8 cellular contexts compared by ENCODE assay signal in the genomic region with DNA sequence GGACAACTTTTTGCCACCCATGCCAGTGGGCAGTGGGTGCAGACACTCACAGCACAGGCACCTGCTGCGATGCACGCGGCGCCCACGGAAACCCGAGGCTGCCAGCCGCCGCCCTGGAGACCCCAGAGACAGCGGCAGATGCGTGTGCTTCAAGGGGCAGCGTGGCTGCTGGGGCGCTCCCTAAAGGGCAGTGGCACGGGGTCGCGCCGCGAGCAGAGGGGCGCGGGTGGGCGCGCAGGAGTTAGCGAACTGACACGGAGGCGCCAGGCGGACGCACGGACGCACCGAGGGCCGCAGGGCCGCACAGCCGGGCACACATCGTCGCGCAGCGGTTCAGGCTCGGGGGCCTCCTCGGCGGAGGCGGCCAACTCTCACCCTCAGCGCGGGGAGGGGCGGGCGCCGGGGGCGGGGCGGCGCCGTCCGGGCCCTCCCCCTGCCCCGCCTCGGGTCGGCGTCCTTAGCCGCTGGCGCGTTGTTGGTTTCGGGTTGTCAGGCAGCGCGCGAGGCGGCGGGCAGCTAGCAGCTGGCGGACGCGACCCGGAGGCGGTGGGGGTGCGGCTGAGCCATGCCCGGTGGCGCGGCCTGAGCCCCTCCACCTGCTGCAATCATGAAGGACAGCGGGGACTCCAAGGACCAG. TPM values are rescaled to one million over a fixed set of nuclear protein-coding genes. Genes with fewer than 3 reads are reported as not detected.
DNase-seq lines count a peak whose midpoint lies in the region; ATAC-seq, FAIRE-seq and TF ChIP-seq lines count a peak whose summit lies in the region.

A gene with protein sequence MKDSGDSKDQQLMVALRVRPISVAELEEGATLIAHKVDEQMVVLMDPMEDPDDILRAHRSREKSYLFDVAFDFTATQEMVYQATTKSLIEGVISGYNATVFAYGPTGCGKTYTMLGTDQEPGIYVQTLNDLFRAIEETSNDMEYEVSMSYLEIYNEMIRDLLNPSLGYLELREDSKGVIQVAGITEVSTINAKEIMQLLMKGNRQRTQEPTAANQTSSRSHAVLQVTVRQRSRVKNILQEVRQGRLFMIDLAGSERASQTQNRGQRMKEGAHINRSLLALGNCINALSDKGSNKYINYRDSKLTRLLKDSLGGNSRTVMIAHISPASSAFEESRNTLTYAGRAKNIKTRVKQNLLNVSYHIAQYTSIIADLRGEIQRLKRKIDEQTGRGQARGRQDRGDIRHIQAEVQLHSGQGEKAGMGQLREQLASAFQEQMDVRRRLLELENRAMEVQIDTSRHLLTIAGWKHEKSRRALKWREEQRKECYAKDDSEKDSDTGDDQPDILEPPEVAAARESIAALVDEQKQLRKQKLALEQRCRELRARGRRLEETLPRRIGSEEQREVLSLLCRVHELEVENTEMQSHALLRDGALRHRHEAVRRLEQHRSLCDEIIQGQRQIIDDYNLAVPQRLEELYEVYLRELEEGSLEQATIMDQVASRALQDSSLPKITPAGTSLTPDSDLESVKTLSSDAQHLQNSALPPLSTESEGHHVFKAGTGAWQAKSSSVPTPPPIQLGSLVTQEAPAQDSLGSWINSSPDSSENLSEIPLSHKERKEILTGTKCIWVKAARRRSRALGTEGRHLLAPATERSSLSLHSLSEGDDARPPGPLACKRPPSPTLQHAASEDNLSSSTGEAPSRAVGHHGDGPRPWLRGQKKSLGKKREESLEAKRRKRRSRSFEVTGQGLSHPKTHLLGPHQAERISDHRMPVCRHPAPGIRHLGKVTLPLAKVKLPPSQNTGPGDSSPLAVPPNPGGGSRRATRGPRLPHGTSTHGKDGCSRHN (plus strand): TSS at position 484 of the 637 bp plus-strand sequence. CDS start 124 bp downstream, at position 608.

- peaks cover 18% of the 10 kb centered on the region for H3K4me1 Mint-ChIP-seq in GM23338

- no peak for FAIRE-seq in kidney (lab: Jason Lieb, UNC)

- H3K9me3 Mint-ChIP-seq in GM23338, result no peaks in the 10 kb centered on the region

- H3K9me3 ChIP-seq in BE2C, result no peaks in the 10 kb centered on the region
- H3K9me3 ChIP-seq in ectodermal cell (ENCODE audit: control insufficient read depth, low read length), result no peaks in the 10 kb centered on the region
- no peaks in the 10 kb centered on the region for H3K9me3 ChIP-seq in muscle layer of duodenum (ENCODE audit: control insufficient read depth in 1 of 2, low read length in 2 of 2)
- H3K9me3 ChIP-seq in kidney (ENCODE audit: control insufficient read depth in 1 of 2, low read length in 2 of 2), result no peaks in the 10 kb centered on the region

- DNase-seq in BE2C, result peak; percentile 59
- peak; percentile 85 for DNase-seq in GM23338 (ENCODE audit: low spot score)
- peak; percentile 18 to 38 for DNase-seq in activated CD4-positive, alpha-beta T cell treated with anti-CD3 and anti-CD28 coated beads for 24 hours (ENCODE audit: low read depth in 2 of 2)
- peak; percentile 11 to 24 for DNase-seq in stimulated activated CD8-positive, alpha-beta memory T cell treated with anti-CD3 and anti-CD28 coated beads, Interleukin-7, amount 100 ng/mL, for 1 hour (ENCODE audit: low read depth in 2 of 2)
- DNase-seq in HuH-7 (ENCODE audit: low spot score), result no peak
- no peak for DNase-seq in kidney

- H3K4me3 Mint-ChIP-seq in GM23338, result peak within 1 kb of the TSS; percentile 63

- no peaks in the 10 kb centered on the region for H3K9me2 ChIP-seq in GM23338 (ENCODE audit: insufficient read depth)

- TF ChIP-seq CTCF in BE2C (IDR thresholded peaks at IDR 0.05; ENCODE audit: low read depth, low read length) (no peak), GM23338 (conservative IDR thresholded peaks at IDR 0.05; ENCODE audit: low read depth in 2 of 2) (no peak), kidney (IDR thresholded peaks at IDR 0.05; ENCODE audit: borderline replicate concordance, extremely low read depth, insufficient read depth) (no peak)

- 6% methylated on average over 73 of the region's 73 CpGs for WGBS in ectodermal cell, 2 experiments

- H3K4me2 ChIP-seq in GM23338, result peak within 1 kb of the TSS; percentile 92

- H3K4me1 ChIP-seq in BE2C, result no peaks in the 10 kb centered on the region
- H3K4me1 ChIP-seq in GM23338 (ENCODE audit: insufficient read depth), result peaks cover 4% of the 10 kb centered on the region; the same call in 1 of the 2 replicates
- H3K4me1 ChIP-seq in ectodermal cell (ENCODE audit: control insufficient read depth, insufficient read depth, low read length), result peaks cover 16% of the 10 kb centered on the region
- H3K4me1 ChIP-seq in muscle layer of duodenum (ENCODE audit: control insufficient read depth in 1 of 2, insufficient read depth in 2 of 2, low read length in 2 of 2), result peaks cover 3 to 19% of the 10 kb centered on the region in 2 donors
- H3K4me1 ChIP-seq in kidney (ENCODE audit: control insufficient read depth in 1 of 2, insufficient read depth in 1 of 2, low read depth in 1 of 2, low read length in 2 of 2), result peaks cover 0 to 3% of the 10 kb centered on the region in 2 donors

- H2AFZ ChIP-seq in GM23338, result peak within 1 kb of the TSS; percentile 93

- no peak within 1 kb of the TSS for H3K27ac Mint-ChIP-seq in GM23338

- no peaks in the 10 kb centered on the region for H4K20me1 ChIP-seq in GM23338 (replicated peaks; ENCODE audit: insufficient read depth)

- intact Hi-C loops in kidney (cut with DNase I), result no loop called here

- no peaks in the 10 kb centered on the region for H3K79me2 ChIP-seq in GM23338 (replicated peaks; ENCODE audit: insufficient read depth)

- H3F3A ChIP-seq in GM23338 (replicated peaks; ENCODE audit: low read depth), result no peaks in the 10 kb centered on the region

- H3K27me3 ChIP-seq in BE2C, result peaks cover 21% of the 10 kb centered on the region
- peaks cover 31% of the 10 kb centered on the region for H3K27me3 ChIP-seq in GM23338 (ENCODE audit: insufficient read depth)
- peaks cover 49% of the 10 kb centered on the region for H3K27me3 ChIP-seq in ectodermal cell (ENCODE audit: control insufficient read depth, insufficient read depth, low read length, poor library complexity, severe bottlenecking)
- H3K27me3 ChIP-seq in muscle layer of duodenum (ENCODE audit: low read depth, low read length), result peaks cover 21% of the 10 kb centered on the region

- H3K9ac ChIP-seq in kidney (ENCODE audit: low read length in 2 of 2), result no peak within 1 kb of the TSS

- H3K36me3 Mint-ChIP-seq in GM23338 (ENCODE audit: low read depth), result no peaks in the 10 kb centered on the region; the same call in 2 of the 3 replicates

- H3K27ac ChIP-seq in GM23338 (ENCODE audit: low read depth) (no peak within 1 kb of the TSS), ectodermal cell (ENCODE audit: insufficient read depth, low read depth, low read length, poor library complexity, severe bottlenecking) (no peak within 1 kb of the TSS), muscle layer of duodenum (ENCODE audit: low read length) (no peak within 1 kb of the TSS), kidney (ENCODE audit: low read depth in 2 of 2, low read length in 2 of 2) (peak within 1 kb of the TSS in 1 of 2 donors; percentile 37)

- H3K4me3 ChIP-seq in BE2C (ENCODE audit: low read depth, low read length) (peak within 1 kb of the TSS; percentile 46), GM23338 (peak within 1 kb of the TSS; percentile 68), ectodermal cell (ENCODE audit: insufficient read depth, low read depth, low read length) (peak within 1 kb of the TSS; percentile 26), muscle layer of duodenum (ENCODE audit: low read depth in 1 of 2, low read length in 2 of 2) (peak within 1 kb of the TSS; percentile 44 to 65), kidney (ENCODE audit: low read length in 2 of 2) (peak within 1 kb of the TSS in 1 of 2 donors; percentile 37)

- H3K27me3 Mint-ChIP-seq in GM23338 (ENCODE audit: insufficient read depth, low read depth, poor library complexity), result peaks cover 30% of the 10 kb centered on the region

- peak; percentile 89 for ATAC-seq in GM23338

- H3K36me3 ChIP-seq in BE2C (no peaks in the 10 kb centered on the region), GM23338 (ENCODE audit: insufficient read depth) (no peaks in the 10 kb centered on the region), ectodermal cell (ENCODE audit: control insufficient read depth, insufficient read depth, low read length) (no peaks in the 10 kb centered on the region), muscle layer of duodenum (ENCODE audit: control insufficient read depth in 1 of 2, insufficient read depth in 2 of 2, low read length in 2 of 2) (no peaks in the 10 kb centered on the region), kidney (ENCODE audit: control insufficient read depth in 1 of 2, insufficient read depth in 2 of 2, low read length in 2 of 2) (no peaks in the 10 kb centered on the region)

TF ChIP-seq in GM23338, 12 proteins besides CTCF, POLR2A, EP300 and RAD21 (continues in another document):
- no peak for TF ChIP-seq JUNB (IDR thresholded peaks at IDR 0.05; ENCODE audit: unreplicated experiment)
- TF ChIP-seq POLR2AphosphoS5 (IDR thresholded peaks at IDR 0.05; ENCODE audit: low read depth), result no peak

RNA-seq across cellular contexts. Expression of the gene that starts here (rescaled TPM):
- 0.54 TPM for polyA plus RNA-seq in BE2C (2012; ENCODE audit: insufficient read depth, insufficient read length, low read depth)
- total RNA-seq in GM23338 (2014; rRNA removed; shearing (Covaris generic)), result 0.27 and 0.35 TPM in 2 replicates
- polyA plus RNA-seq in GM23338 (2016; fragmentation: Nextera tagmentation; extraction: Ambion mirVana) (0.07 and 0.36 TPM in 2 replicates), kidney (ENCODE audit: insufficient read depth, low read depth, low replicate concordance) (not detected)
- polyA plus RNA-seq in ectodermal cell (2013, experiment 1 of 4), result 1.6 TPM
- polyA plus RNA-seq in ectodermal cell (2013, experiment 2 of 4), result 1.3 TPM
- polyA plus RNA-seq in ectodermal cell (2013, experiment 3 of 4), result 1.2 TPM
- polyA plus RNA-seq in ectodermal cell (2013, experiment 4 of 4), result 1.2 TPM
- 0.85 TPM for total RNA-seq in kidney

Comparison
In these comparisons a context has a peak if more than half of its experiments do, and no peak if none do; other contexts are left out.
1. Peak in DNase-seq, ATAC-seq, H3K4me3 ChIP-seq and H3K4me2 ChIP-seq in GM23338; RNA of the gene not detected or under 1 TPM.
2. DNase-seq: peak in BE2C (single experiment), activated CD4-positive, alpha-beta T cell treated with anti-CD3 and anti-CD28 coated beads for 24 hours (2 of 2) and stimulated activated CD8-positive, alpha-beta memory T cell treated with anti-CD3 and anti-CD28 coated beads, Interleukin-7, amount 100 ng/mL, for 1 hour (2 of 2); none in HuH-7 (single experiment) and kidney (single experiment).